In the genomic region with DNA sequence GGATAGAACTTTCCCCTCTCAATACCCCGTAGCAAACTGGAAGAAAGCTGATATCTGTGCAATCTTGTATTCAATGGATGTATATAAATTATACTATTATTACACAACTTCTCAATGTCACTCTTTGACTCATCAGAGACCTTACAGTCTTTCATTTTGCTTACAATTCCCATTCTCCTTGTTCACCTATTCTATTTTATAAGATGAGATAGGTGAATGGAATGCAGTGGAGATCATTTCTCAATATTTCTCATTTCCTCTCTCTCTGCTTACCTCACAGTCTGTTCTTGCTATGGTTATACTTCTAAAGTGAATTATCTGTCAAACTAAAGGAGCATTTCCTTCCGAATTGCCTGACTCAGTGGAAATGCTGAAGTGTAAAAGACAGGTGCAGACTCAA, we compare ENCODE assay signal across 1 cellular context.
TF ChIP-seq lines count a peak whose summit lies in the region.

No MANE protein-coding gene starts in this region.

TF ChIP-seq in endothelial cell of umbilical vein, 7 proteins besides CTCF, POLR2A, EP300 and RAD21:
- TF ChIP-seq FOS (IDR thresholded peaks at IDR 0.05; ENCODE audit: borderline replicate concordance, insufficient read depth, low read length), result peak; percentile 54
- TF ChIP-seq MYC (IDR thresholded peaks at IDR 0.05; ENCODE audit: low read depth, low read length), result no peak
- TF ChIP-seq EZH2 (IDR thresholded peaks at IDR 0.05; ENCODE audit: borderline replicate concordance, low read depth, low read length, severe bottlenecking), result no peak
- peak; percentile 40 for TF ChIP-seq GATA2 (IDR thresholded peaks at IDR 0.05; ENCODE audit: insufficient read depth, insufficient read length, low read depth, low read length)
- TF ChIP-seq MAX (IDR thresholded peaks at IDR 0.05; ENCODE audit: insufficient read depth, insufficient read length), result no peak
- no peak for TF ChIP-seq POLR2AphosphoS5 (IDR thresholded peaks at IDR 0.05; ENCODE audit: insufficient read depth, low read depth, low read length)
- TF ChIP-seq JUN (IDR thresholded peaks at IDR 0.05; ENCODE audit: borderline replicate concordance, insufficient read depth, insufficient read length, low read depth), result no peak
TF ChIP-seq in endothelial cell of umbilical vein: peak in this region for 2.
